ENCODE assay signal across 13 cellular contexts in genomic region chr16:62077998-62078397, GRCh38. TPM values are rescaled to one million over a fixed set of nuclear protein-coding genes. Genes with fewer than 3 reads are reported as not detected.
A peak's percentile ranks its signal among the peaks of the same experiment; 100 is the strongest.
DNase-seq lines count a peak whose midpoint lies in the region; ATAC-seq, FAIRE-seq and TF ChIP-seq lines count a peak whose summit lies in the region.
"Had no signal": no experiment of that assay in that cellular context is flagged by ENCODE, and none has a peak within 500 bp of the region (broad histone marks: within the 10 kb centered on the region; RNA-seq: fewer than 3 reads in every experiment).

No MANE protein-coding gene starts in this region.

- WGBS in tibial nerve, 2 donors, result 57 to 58% methylated on average over 4 of the region's 4 CpGs

- no peak for ATAC-seq in RWPE2 (ENCODE audit: low read depth)
- ATAC-seq: activated T-helper 17 cell treated with anti-CD3 and anti-CD28 coated beads, Interleukin-2, amount 50 U/mL, for 72 hours had no signal

- H3K9me3 ChIP-seq in RWPE2 (ENCODE audit: severe bottlenecking) (no peaks in the 10 kb centered on the region), tibial nerve (no peaks in the 10 kb centered on the region)

- TF ChIP-seq POLR2A in tibial nerve (IDR thresholded peaks at IDR 0.05) (no peak), GM12891 (IDR thresholded peaks at IDR 0.05; ENCODE audit: low read depth, low read length) (no peak)

- H3K27me3 ChIP-seq in RWPE2 (ENCODE audit: insufficient read depth, poor library complexity, severe bottlenecking) (peaks cover 3% of the 10 kb centered on the region), kidney epithelial cell (ENCODE audit: control insufficient read depth, insufficient read depth, low read length) (no peaks in the 10 kb centered on the region), tibial nerve (no peaks in the 10 kb centered on the region)

- H3K4me3 ChIP-seq in RWPE2 (ENCODE audit: severe bottlenecking), result no peak overlapping the region
- H3K4me3 ChIP-seq in kidney epithelial cell (ENCODE audit: low read depth, low read length), result no peak overlapping the region
- no peak overlapping the region for H3K4me3 ChIP-seq in tibial nerve

- H3K27ac ChIP-seq in RWPE2 (ENCODE audit: poor library complexity, severe bottlenecking), result no peak overlapping the region
- no peak overlapping the region for H3K27ac ChIP-seq in tibial nerve

- in situ Hi-C loops in GM13977 (cut with MboI; ENCODE audit: low pct_unique_long_range_greater_than_20kb, low sequenced_read_pairs, unreplicated experiment), result no loop called here

- DNase-seq in AG20443 (ENCODE audit: low spot score) (peak; percentile 35), GM13977 (ENCODE audit: low spot score) (no peak), RWPE2 (ENCODE audit: low spot score) (no peak), kidney epithelial cell (ENCODE audit: low read depth) (no peak), tibial nerve (ENCODE audit: low spot score in 2 of 2) (no peak), cerebellar cortex (ENCODE audit: low spot score) (no peak), GM12891 (ENCODE audit: insufficient read length, low spot score) (no peak), DMS79 (lab: John Stamatoyannopoulos, UW) (no peak)
- DNase-seq: GDM1, NCI-H187, T-helper 9 cell had no signal

- no peaks in the 10 kb centered on the region for H3K4me1 ChIP-seq in RWPE2 (ENCODE audit: insufficient read depth, poor library complexity, severe bottlenecking)
- no peaks in the 10 kb centered on the region for H3K4me1 ChIP-seq in tibial nerve

- TF ChIP-seq EP300 in tibial nerve (IDR thresholded peaks at IDR 0.05), result no peak

- H3K36me3 ChIP-seq in RWPE2 (ENCODE audit: low read depth) (no peaks in the 10 kb centered on the region), kidney epithelial cell (ENCODE audit: control insufficient read depth, insufficient read depth, low read length) (no peaks in the 10 kb centered on the region), tibial nerve (no peaks in the 10 kb centered on the region)

- FAIRE-seq in GM12891 (lab: Jason Lieb, UNC), result no peak
- FAIRE-seq: colon had no signal

- peak; percentile 37 for TF ChIP-seq CTCF in GM13977 (IDR thresholded peaks at IDR 0.05; ENCODE audit: extremely low read depth, insufficient read depth, missing control alignments)
- peak; percentile 9 for TF ChIP-seq CTCF in RWPE2 (IDR thresholded peaks at IDR 0.05; ENCODE audit: poor library complexity, severe bottlenecking)
- TF ChIP-seq CTCF in kidney epithelial cell (IDR thresholded peaks at IDR 0.05; ENCODE audit: insufficient read depth, low read length, poor library complexity, severe bottlenecking), result peak; percentile 42
- no peak for TF ChIP-seq CTCF in tibial nerve (IDR thresholded peaks at IDR 0.05)

TF ChIP-seq in GM12891, 5 proteins besides CTCF, POLR2A, EP300 and RAD21:
- no peak for TF ChIP-seq POLR2AphosphoS5 (IDR thresholded peaks at IDR 0.05; ENCODE audit: low read depth, low read length)
- TF ChIP-seq POU2F2 (IDR thresholded peaks at IDR 0.05; ENCODE audit: low read depth, low read length), result no peak
- no peak for TF ChIP-seq TAF1 (IDR thresholded peaks at IDR 0.05; ENCODE audit: low read depth, low read length)
- TF ChIP-seq PAX5 (IDR thresholded peaks at IDR 0.05; ENCODE audit: insufficient read depth, low read length, severe bottlenecking), result no peak
- no peak for TF ChIP-seq SPI1 (IDR thresholded peaks at IDR 0.05; ENCODE audit: low read depth, low read length)
TF ChIP-seq in GM12891: peak in this region for 0.

RNA-seq across cellular contexts. Expression of gene CDH8, which starts 41.8 kb away (rescaled TPM):
- 0.34 and 0.92 TPM in 2 replicates for total RNA-seq in kidney epithelial cell
- total RNA-seq in tibial nerve, result under 1 TPM in 1 of 4 donors, not detected in 3; 0.22 TPM
- not detected for polyA plus RNA-seq in GM12891 (2012; ENCODE audit: low read depth, missing spikeins)
- total RNA-seq: activated T-helper 17 cell treated with anti-CD3 and anti-CD28 coated beads, Interleukin-2, amount 50 U/mL, for 72 hours had no signal

Comparison
In these comparisons a context has a peak if more than half of its experiments do, and no peak if none do; other contexts are left out.
1. CTCF ChIP-seq: peak in GM13977 (single experiment), RWPE2 (single experiment) and kidney epithelial cell (single experiment); none in tibial nerve (0 of 5).